14 cellular contexts compared by ENCODE assay signal in the genomic region with DNA sequence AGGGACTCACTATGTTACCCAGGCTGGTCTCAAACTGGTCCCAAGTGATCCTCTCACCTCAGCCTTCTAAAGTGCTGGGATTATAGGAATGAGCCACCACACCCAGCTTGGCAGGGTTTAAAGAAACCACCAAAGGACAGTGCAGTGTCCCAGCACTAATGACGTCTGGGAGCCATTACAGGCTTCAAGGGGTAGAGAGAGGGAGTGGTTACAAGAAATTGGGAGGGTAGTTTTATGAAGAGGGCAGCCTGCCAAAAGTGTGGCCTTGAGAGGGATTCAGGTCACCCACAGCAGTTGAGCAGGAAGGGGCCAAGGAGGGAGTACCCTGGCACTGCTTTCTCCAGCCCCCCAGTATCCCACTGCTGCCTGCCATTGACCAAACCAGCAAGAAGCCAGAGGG. TPM values are rescaled to one million over a fixed set of nuclear protein-coding genes. Genes with fewer than 3 reads are reported as not detected.
"Had no signal": no experiment of that assay in that cellular context is flagged by ENCODE, and none has a peak within 500 bp of the region (broad histone marks: within the 10 kb centered on the region; RNA-seq: fewer than 3 reads in every experiment).

No MANE protein-coding gene starts in this region.

RNA-seq across cellular contexts. Expression of a gene that starts 1.3 kb away (rescaled TPM):
- total RNA-seq: activated CD4-positive, alpha-beta memory T cell treated with anti-CD3 and anti-CD28 coated beads, Interleukin-2, amount 10 ng/mL, durations not matched to agents 7 days and 5 days; activated CD4-positive, alpha-beta T cell treated with anti-CD3 and anti-CD28 coated beads for 36 hours; activated CD4-positive, alpha-beta T cell treated with anti-CD3 and anti-CD28 coated beads, Interleukin-2, amount 10 ng/mL, durations not matched to agents 7 days and 5 days; activated CD8-positive, alpha-beta memory T cell treated with anti-CD3 and anti-CD28 coated beads, Interleukin-2, amount 10 ng/mL, durations not matched to agents 7 days and 5 days; activated CD8-positive, alpha-beta T cell treated with anti-CD3 and anti-CD28 coated beads, Interleukin-2, amount 10 ng/mL, durations not matched to agents 7 days and 5 days; activated naive CD8-positive, alpha-beta T cell treated with anti-CD3 and anti-CD28 coated beads, Interleukin-2, amount 10 ng/mL, durations not matched to agents 7 days and 5 days; activated T-helper 2 cell treated with anti-CD3 and anti-CD28 coated beads, Interferon-gamma antibody, Interleukin-2, Interleukin-4, amounts not matched to agents 10 μg/mL and 5 μg/mL and 100 μg/mL, durations not matched to agents 14 hours and 24 hours and 36 hours; ascending aorta; bronchial epithelial cell; cardiac muscle cell; T-cell; T-helper 1 cell treated with Interleukin-12 subunit alpha and Interleukin-12 subunit beta and Interleukin-4 antibody, amounts not matched to agents 30 ng/mL and 1 ng/mL, for 36 hours; T-helper 17 cell; T-helper 2 cell treated with Interferon-gamma antibody and Interleukin-4, amounts not matched to agents 100 ng/mL and 5 ng/mL, for 36 hours had no signal
